Comparison of ENCODE assay signal across 22 cellular contexts in genomic region chr9:9973062-9973461, GRCh38.
"Had no signal": no experiment of that assay in that cellular context is flagged by ENCODE, and none has a peak within 500 bp of the region (broad histone marks: within the 10 kb centered on the region; RNA-seq: fewer than 3 reads in every experiment).

No MANE protein-coding gene starts in this region.

- H3K27ac ChIP-seq: PC-9 had no signal

- H2AFZ ChIP-seq: PC-9 had no signal

- H3K4me2 ChIP-seq: PC-9 had no signal

- ATAC-seq: activated CD4-positive, alpha-beta T cell treated with anti-CD3 and anti-CD28 coated beads for 36 hours; activated T-helper 17 cell treated with anti-CD3 and anti-CD28 coated beads, Interleukin-2, amount 50 U/mL, for 72 hours; K562; T-helper 17 cell had no signal

- H3K4me3 ChIP-seq: K562, PC-9 had no signal

- DNase-seq: activated CD4-positive, alpha-beta memory T cell treated with anti-CD3 and anti-CD28 coated beads, Interleukin-2, amount 10 ng/mL, durations not matched to agents 7 days and 5 days; activated CD4-positive, alpha-beta T cell treated with anti-CD3 and anti-CD28 coated beads for 36 hours; activated CD4-positive, alpha-beta T cell treated with anti-CD3 and anti-CD28 coated beads, Interleukin-2, amount 50 U/mL, for 1 hour; activated gamma-delta T cell; activated naive CD4-positive, alpha-beta T cell treated with anti-CD3 and anti-CD28 coated beads, Interleukin-2, amount 10 ng/mL, durations not matched to agents 7 days and 5 days; activated naive CD8-positive, alpha-beta T cell treated with anti-CD3 and anti-CD28 coated beads for 36 hours; activated T-cell treated with anti-CD3 and anti-CD28 coated beads for 4 hours; activated T-cell treated with anti-CD3 and anti-CD28 coated beads, Interleukin-2, amount 50 U/mL, for 48 hours; Karpas-422; MM.1S; NCI-H1105 treated with DMSO at 0.1 percent for 48 hours; NCI-H146; NCI-H187 treated with DMSO at 0.1 percent for 48 hours; NCI-H2081 treated with DMSO at 0.1 percent for 48 hours; NCI-H446; NCI-H524; PC-9; SHP77 treated with DMSO at 0.1 percent for 48 hours; T-helper 17 cell; T-helper 9 cell had no signal
